In the genomic region with DNA sequence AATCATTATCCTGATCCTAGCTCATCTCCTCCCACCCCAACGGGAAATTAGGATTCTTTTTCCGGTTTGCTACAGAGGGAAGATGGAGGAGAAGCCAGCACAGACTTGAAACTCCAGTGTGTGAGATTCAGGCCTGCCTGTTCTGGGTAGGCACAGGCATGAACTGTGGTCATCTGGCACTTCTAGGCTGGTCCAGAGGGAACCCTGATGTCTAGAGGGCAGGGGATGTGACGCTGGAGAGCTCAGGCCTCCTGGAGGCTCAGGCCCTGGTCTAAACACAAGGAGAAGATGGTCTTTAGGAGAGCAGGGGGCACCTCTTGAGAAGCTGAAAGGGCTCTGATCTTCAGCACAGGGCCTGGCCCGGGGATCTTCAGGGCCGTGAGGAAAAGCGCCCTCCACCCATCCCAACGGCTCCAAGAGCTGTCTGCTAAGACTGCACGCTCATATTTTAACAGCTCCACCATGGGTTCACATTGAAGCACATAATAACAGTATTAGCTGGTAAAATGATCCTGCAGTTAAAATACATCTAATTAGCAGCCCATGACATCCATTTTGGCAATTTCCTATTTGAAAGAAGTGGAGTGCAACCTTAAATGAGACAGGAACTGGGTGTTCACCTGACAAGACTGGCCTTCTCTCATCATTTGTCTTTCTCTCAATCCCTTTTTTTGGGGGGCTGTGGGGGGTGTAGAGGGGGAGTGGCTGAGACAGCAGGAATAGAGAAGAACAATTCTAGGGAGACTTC, we compare ENCODE assay signal across 17 cellular contexts. TPM values are rescaled to one million over a fixed set of nuclear protein-coding genes. Genes with fewer than 3 reads are reported as not detected.
DNase-seq lines count a peak whose midpoint lies in the region; ATAC-seq and TF ChIP-seq lines count a peak whose summit lies in the region.
"Had no signal": no experiment of that assay in that cellular context is flagged by ENCODE, and none has a peak within 500 bp of the region (broad histone marks: within the 10 kb centered on the region; RNA-seq: fewer than 3 reads in every experiment).

No MANE protein-coding gene starts in this region.

- TF ChIP-seq CTCF in foreskin keratinocyte (conservative IDR thresholded peaks at IDR 0.05), result no peak

- CTCF ChIA-PET in activated naive CD4-positive, alpha-beta T cell treated with anti-CD3 and anti-CD28 coated beads, Interleukin-2, amount 10 ng/mL, durations not matched to agents 7 days and 5 days (lab: Charles Lee), result interaction anchor here (0.7 to 11.9 kb wide), 3 partner anchors 28 to 36 kb away, joined by 3 to 140 read pairs (median 7); a partner anchor contains a TSS
- CTCF ChIA-PET in activated CD4-positive, alpha-beta memory T cell treated with anti-CD3 and anti-CD28 coated beads, Interleukin-2, amount 10 ng/mL, durations not matched to agents 7 days and 5 days (lab: Charles Lee), result interaction anchor here (0.7 to 16.6 kb wide), 8 partner anchors 11 to 1485 kb away, joined by 3 to 214 read pairs (median 6); a partner anchor contains a TSS

- no peaks in the 10 kb centered on the region for H3K27me3 Mint-ChIP-seq in activated naive CD4-positive, alpha-beta T cell treated with anti-CD3 and anti-CD28 coated beads, Interleukin-2, amount 10 ng/mL, durations not matched to agents 7 days and 5 days
- no peaks in the 10 kb centered on the region for H3K27me3 Mint-ChIP-seq in activated CD4-positive, alpha-beta memory T cell treated with anti-CD3 and anti-CD28 coated beads, Interleukin-2, amount 10 ng/mL, durations not matched to agents 7 days and 5 days

- TF ChIP-seq POLR2A in erythroblast (IDR thresholded peaks at IDR 0.05; ENCODE audit: low read length), result no peak

- peak overlapping the region; percentile 81 for H3K4me3 Mint-ChIP-seq in activated naive CD4-positive, alpha-beta T cell treated with anti-CD3 and anti-CD28 coated beads, Interleukin-2, amount 10 ng/mL, durations not matched to agents 7 days and 5 days
- peak overlapping the region; percentile 76 for H3K4me3 Mint-ChIP-seq in activated CD4-positive, alpha-beta memory T cell treated with anti-CD3 and anti-CD28 coated beads, Interleukin-2, amount 10 ng/mL, durations not matched to agents 7 days and 5 days
- H3K4me3 Mint-ChIP-seq: naive B cell had no signal

- no peak overlapping the region for H3K4me3 ChIP-seq in thymus (ENCODE audit: low read length)
- H3K4me3 ChIP-seq: breast epithelium, upper lobe of right lung had no signal

- H3K27ac ChIP-seq in foreskin keratinocyte, result peak overlapping the region; percentile 40
- peak overlapping the region; percentile 71 for H3K27ac ChIP-seq in thymus (ENCODE audit: low read depth)
- H3K27ac ChIP-seq: breast epithelium, upper lobe of right lung had no signal

- peaks cover 99% of the 10 kb centered on the region for H3K4me1 Mint-ChIP-seq in activated naive CD4-positive, alpha-beta T cell treated with anti-CD3 and anti-CD28 coated beads, Interleukin-2, amount 10 ng/mL, durations not matched to agents 7 days and 5 days
- peaks cover 96% of the 10 kb centered on the region for H3K4me1 Mint-ChIP-seq in activated CD4-positive, alpha-beta memory T cell treated with anti-CD3 and anti-CD28 coated beads, Interleukin-2, amount 10 ng/mL, durations not matched to agents 7 days and 5 days
- H3K4me1 Mint-ChIP-seq: naive B cell had no signal

- no peak for DNase-seq in activated naive CD4-positive, alpha-beta T cell treated with anti-CD3 and anti-CD28 coated beads, Interleukin-2, amount 10 ng/mL, durations not matched to agents 7 days and 5 days
- no peak for DNase-seq in activated naive CD4-positive, alpha-beta T cell treated with anti-CD3 and anti-CD28 coated beads, Interleukin-2, amount 50 U/mL, for 16 hours
- DNase-seq in activated CD4-positive, alpha-beta memory T cell treated with anti-CD3 and anti-CD28 coated beads, Interleukin-2, amount 10 ng/mL, durations not matched to agents 7 days and 5 days, result no peak
- DNase-seq in foreskin keratinocyte (no peak), glomerular visceral epithelial cell (ENCODE audit: extremely low spot score) (no peak), erythroblast (lab: John Stamatoyannopoulos, UW) (no peak)
- DNase-seq: DMS153; effector CD4-positive, alpha-beta T cell; left ventricle myocardium superior; naive B cell; NCI-H187 treated with DMSO at 0.1 percent for 48 hours; NCI-H69; right cardiac atrium; upper lobe of right lung had no signal

- peaks cover 34% of the 10 kb centered on the region for H3K4me1 ChIP-seq in foreskin keratinocyte
- peaks cover 10% of the 10 kb centered on the region for H3K4me1 ChIP-seq in thymus (ENCODE audit: control insufficient read depth, insufficient read depth, low read length)
- H3K4me1 ChIP-seq: breast epithelium, upper lobe of right lung had no signal

- H3K27ac Mint-ChIP-seq in activated naive CD4-positive, alpha-beta T cell treated with anti-CD3 and anti-CD28 coated beads, Interleukin-2, amount 10 ng/mL, durations not matched to agents 7 days and 5 days, result peak overlapping the region; percentile 97
- peak overlapping the region; percentile 99 for H3K27ac Mint-ChIP-seq in activated CD4-positive, alpha-beta memory T cell treated with anti-CD3 and anti-CD28 coated beads, Interleukin-2, amount 10 ng/mL, durations not matched to agents 7 days and 5 days
- H3K27ac Mint-ChIP-seq: naive B cell had no signal

- peaks cover 63% of the 10 kb centered on the region for H3K36me3 ChIP-seq in thymus (ENCODE audit: control insufficient read depth, insufficient read depth)
- H3K36me3 ChIP-seq: breast epithelium, upper lobe of right lung had no signal

- ATAC-seq in foreskin keratinocyte (no peak), HG03175 (IDR thresholded peaks at IDR 0.05; ENCODE audit: unreplicated experiment) (no peak)
- ATAC-seq: left ventricle myocardium superior, right cardiac atrium, upper lobe of right lung had no signal

- H3K36me3 Mint-ChIP-seq in activated naive CD4-positive, alpha-beta T cell treated with anti-CD3 and anti-CD28 coated beads, Interleukin-2, amount 10 ng/mL, durations not matched to agents 7 days and 5 days, result peaks cover 79% of the 10 kb centered on the region
- H3K36me3 Mint-ChIP-seq in activated CD4-positive, alpha-beta memory T cell treated with anti-CD3 and anti-CD28 coated beads, Interleukin-2, amount 10 ng/mL, durations not matched to agents 7 days and 5 days (ENCODE audit: low read depth), result peaks cover 79% of the 10 kb centered on the region

- WGBS in thymus, result 79% methylated on average over 8 of the region's 8 CpGs

- no peaks in the 10 kb centered on the region for H3K9me3 Mint-ChIP-seq in activated naive CD4-positive, alpha-beta T cell treated with anti-CD3 and anti-CD28 coated beads, Interleukin-2, amount 10 ng/mL, durations not matched to agents 7 days and 5 days
- no peaks in the 10 kb centered on the region for H3K9me3 Mint-ChIP-seq in activated CD4-positive, alpha-beta memory T cell treated with anti-CD3 and anti-CD28 coated beads, Interleukin-2, amount 10 ng/mL, durations not matched to agents 7 days and 5 days

- H3K27me3 ChIP-seq in foreskin keratinocyte, result no peaks in the 10 kb centered on the region
- no peaks in the 10 kb centered on the region for H3K27me3 ChIP-seq in thymus (ENCODE audit: control insufficient read depth, insufficient read depth)

- H3K9me3 ChIP-seq in thymus (ENCODE audit: control insufficient read depth), result no peaks in the 10 kb centered on the region
- H3K9me3 ChIP-seq: breast epithelium, upper lobe of right lung had no signal

- POLR2A ChIA-PET in activated CD4-positive, alpha-beta memory T cell treated with anti-CD3 and anti-CD28 coated beads, Interleukin-2, amount 10 ng/mL, durations not matched to agents 7 days and 5 days (lab: Charles Lee), result interaction anchor here (1.1 to 41.9 kb wide), 9 partner anchors 3 to 1259 kb away, joined by 3 to 1689 read pairs (median 4); a partner anchor contains a TSS

RNA-seq across cellular contexts. Expression of a gene that starts 35.4 kb away (rescaled TPM):
- total RNA-seq in activated CD4-positive, alpha-beta memory T cell treated with anti-CD3 and anti-CD28 coated beads, Interleukin-2, amount 10 ng/mL, durations not matched to agents 7 days and 5 days, result 10 to 100 TPM; 81.7 to 82.0 TPM
- total RNA-seq in foreskin keratinocyte, result 15.4 and 16.3 TPM in 2 replicates
- polyA plus RNA-seq in foreskin keratinocyte (3.8 and 4.4 TPM in 2 replicates), thymus (15.1 TPM)
